18 cellular contexts compared by ENCODE assay signal in the genomic region with DNA sequence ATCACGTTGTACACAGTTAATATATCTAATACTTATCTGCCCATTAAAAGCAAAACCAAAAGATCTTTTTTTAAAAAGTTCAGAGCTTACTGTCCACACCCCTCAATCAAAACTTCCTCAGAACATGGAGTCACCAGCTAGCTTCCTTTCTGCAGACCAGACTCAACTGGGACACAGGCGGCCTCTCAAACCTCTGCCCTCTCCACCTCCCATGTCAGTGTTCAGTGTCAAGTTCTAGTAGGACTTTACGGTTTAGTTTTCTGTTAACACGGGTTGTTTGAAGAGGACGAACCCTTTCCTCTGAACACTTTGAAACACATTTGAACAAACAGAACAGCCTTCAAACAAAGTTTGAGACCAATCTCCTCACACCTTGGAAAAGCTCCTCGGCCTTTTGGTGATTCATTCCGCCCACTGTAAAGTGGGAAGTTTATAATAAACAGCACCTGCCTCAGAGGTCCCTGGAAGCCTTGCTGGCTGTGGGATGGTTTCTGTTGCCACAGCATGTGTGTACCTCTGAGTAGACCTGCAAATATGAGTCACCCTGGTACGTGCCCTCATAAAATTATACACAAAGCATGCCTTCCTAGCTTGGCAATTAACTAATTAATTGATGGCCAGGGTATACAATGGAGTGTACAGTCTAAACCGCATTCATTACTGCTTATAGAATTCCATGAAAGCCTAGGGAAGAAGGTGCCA. TPM values are rescaled to one million over a fixed set of nuclear protein-coding genes. Genes with fewer than 3 reads are reported as not detected.
DNase-seq lines count a peak whose midpoint lies in the region; ATAC-seq and TF ChIP-seq lines count a peak whose summit lies in the region.
"Had no signal": no experiment of that assay in that cellular context is flagged by ENCODE, and none has a peak within 500 bp of the region (broad histone marks: within the 10 kb centered on the region; RNA-seq: fewer than 3 reads in every experiment).

No MANE protein-coding gene starts in this region.

- no peak overlapping the region for H3K27ac Mint-ChIP-seq in Calu3 (ENCODE audit: unreplicated experiment)
- H3K27ac Mint-ChIP-seq: CD4-positive, CD25-positive, alpha-beta regulatory T cell; GM23338; naive thymus-derived CD4-positive, alpha-beta T cell had no signal

- H3K27me3 ChIP-seq in osteoblast (ENCODE audit: insufficient read depth, low read length), result no peaks in the 10 kb centered on the region
- H3K27me3 ChIP-seq: gastrocnemius medialis, right atrium auricular region had no signal

- no peaks in the 10 kb centered on the region for H3K79me2 ChIP-seq in osteoblast (ENCODE audit: insufficient read depth, low read length)

- H3K9me3 ChIP-seq in osteoblast (ENCODE audit: low read depth, low read length), result no peaks in the 10 kb centered on the region
- H3K9me3 ChIP-seq: gastrocnemius medialis had no signal

- peaks cover 3% of the 10 kb centered on the region for H3K9me3 Mint-ChIP-seq in Calu3 (ENCODE audit: low read depth, unreplicated experiment)
- H3K9me3 Mint-ChIP-seq: GM23338 had no signal

- peaks cover 8% of the 10 kb centered on the region for H3K4me1 Mint-ChIP-seq in Calu3 (ENCODE audit: low read depth, unreplicated experiment)
- H3K4me1 Mint-ChIP-seq: CD4-positive, CD25-positive, alpha-beta regulatory T cell; naive thymus-derived CD4-positive, alpha-beta T cell had no signal

- DNase-seq in Calu3, result peak; percentile 44
- DNase-seq in LNCaP clone FGC (ENCODE audit: low read depth), result peak; percentile 35
- peak; percentile 35 for DNase-seq in astrocyte of the hippocampus (ENCODE audit: low read depth, low spot score)
- peak; percentile 23 for DNase-seq in mucosa of gallbladder (ENCODE audit: low spot score)
- no peak for DNase-seq in osteoblast (ENCODE audit: insufficient read length, low spot score, missing footprints)
- DNase-seq in retina, result no peak
- no peak for DNase-seq in GM13977 (ENCODE audit: low spot score)
- DNase-seq: activated gamma-delta T cell treated with Interleukin-2 at 50 U/mL for 16 hours; CD4-positive, CD25-positive, alpha-beta regulatory T cell; effector CD4-positive, alpha-beta T cell; gastrocnemius medialis; KBM-7; naive thymus-derived CD4-positive, alpha-beta T cell; NK-92 treated with Interleukin-12 subunit alpha and Interleukin-12 subunit beta, amount 100 ng/mL, for 24 hours; stimulated activated CD4-positive, alpha-beta T cell treated with anti-CD3 and anti-CD28 coated beads, Interleukin-4, amount 100 ng/mL, for 24 hours had no signal

- no peak overlapping the region for H2AFZ ChIP-seq in osteoblast (ENCODE audit: low read length)
- H2AFZ ChIP-seq: GM23338 had no signal

- no peaks in the 10 kb centered on the region for H4K20me1 ChIP-seq in osteoblast (ENCODE audit: insufficient read depth, low read length)

- H3K27ac ChIP-seq in osteoblast (ENCODE audit: low read depth, low read length), result no peak overlapping the region
- H3K27ac ChIP-seq: gastrocnemius medialis, right atrium auricular region had no signal

- BruUV-seq in Calu3 (replicated peaks; lab: Mats Ljungman, UMichigan), result no TSS peak

- no peak overlapping the region for H3K4me3 Mint-ChIP-seq in Calu3 (ENCODE audit: low read depth, unreplicated experiment)
- H3K4me3 Mint-ChIP-seq: CD4-positive, CD25-positive, alpha-beta regulatory T cell; GM23338; naive thymus-derived CD4-positive, alpha-beta T cell had no signal

- H3K4me1 ChIP-seq in osteoblast (ENCODE audit: insufficient read depth, low read length), result no peaks in the 10 kb centered on the region
- H3K4me1 ChIP-seq: gastrocnemius medialis, right atrium auricular region had no signal

- in situ Hi-C loops in GM13977 (cut with MboI; ENCODE audit: low pct_unique_long_range_greater_than_20kb, low sequenced_read_pairs, unreplicated experiment), result no loop called here

- H3K27me3 Mint-ChIP-seq in Calu3 (ENCODE audit: unreplicated experiment), result peaks cover 71% of the 10 kb centered on the region

- H3K36me3 ChIP-seq in osteoblast (ENCODE audit: insufficient read depth, low read length), result no peaks in the 10 kb centered on the region
- H3K36me3 ChIP-seq: gastrocnemius medialis, right atrium auricular region had no signal

- no peak for ATAC-seq in HG02884 (IDR thresholded peaks at IDR 0.05; ENCODE audit: unreplicated experiment)
- ATAC-seq: gastrocnemius medialis; GM23338; naive thymus-derived CD4-positive, alpha-beta T cell had no signal

- TF ChIP-seq CTCF in Calu3 (IDR thresholded peaks at IDR 0.05; ENCODE audit: unreplicated experiment) (no peak), LNCaP clone FGC (IDR thresholded peaks at IDR 0.05; ENCODE audit: control insufficient read depth, extremely low read depth, insufficient read depth) (no peak), osteoblast (IDR thresholded peaks at IDR 0.05; ENCODE audit: extremely low read depth, low read depth, low read length) (no peak), GM13977 (IDR thresholded peaks at IDR 0.05; ENCODE audit: extremely low read depth, insufficient read depth, missing control alignments) (no peak)

- intact Hi-C loops in Calu3 (cut with micrococcal nuclease; ENCODE audit: unreplicated experiment), result loop anchor here (1.0 kb wide), 1 partner anchor 35 kb away; no protein-coding TSS in a partner anchor

- H3K4me2 ChIP-seq in osteoblast (ENCODE audit: insufficient read depth, low read length), result no peak overlapping the region
- H3K4me2 ChIP-seq: GM23338 had no signal

- CTCF ChIA-PET in Calu3 (lab: Charles Lee), result interaction anchor here (0.6 to 1.1 kb wide), 5 partner anchors 11 to 263 kb away, joined by 3 read pairs; no protein-coding TSS in a partner anchor

- no peaks in the 10 kb centered on the region for H3K36me3 Mint-ChIP-seq in Calu3 (ENCODE audit: insufficient read depth, unreplicated experiment)
- H3K36me3 Mint-ChIP-seq: CD4-positive, CD25-positive, alpha-beta regulatory T cell; naive thymus-derived CD4-positive, alpha-beta T cell had no signal

- H3K4me3 ChIP-seq in LNCaP clone FGC (ENCODE audit: low read depth, low read length) (no peak overlapping the region), osteoblast (ENCODE audit: insufficient read depth, low read length) (no peak overlapping the region)
- H3K4me3 ChIP-seq: gastrocnemius medialis, GM23338, right atrium auricular region had no signal

RNA-seq across cellular contexts. Expression of gene SIPA1L2, which starts 48.4 kb away (rescaled TPM):
- 1.4 and 1.5 TPM in 2 replicates for total RNA-seq in Calu3 (2022)
- total RNA-seq in mucosa of gallbladder, result 20.6 TPM
- 6.9 and 8.0 TPM in 2 replicates for total RNA-seq in osteoblast

Comparison
In these comparisons a context has a peak if more than half of its experiments do, and no peak if none do; other contexts are left out.
1. DNase-seq: peak in Calu3 (single experiment), LNCaP clone FGC (single experiment), astrocyte of the hippocampus (single experiment) and mucosa of gallbladder (single experiment); none in osteoblast (single experiment), retina (single experiment) and GM13977 (single experiment).